8 cellular contexts compared by ENCODE assay signal in the genomic region with DNA sequence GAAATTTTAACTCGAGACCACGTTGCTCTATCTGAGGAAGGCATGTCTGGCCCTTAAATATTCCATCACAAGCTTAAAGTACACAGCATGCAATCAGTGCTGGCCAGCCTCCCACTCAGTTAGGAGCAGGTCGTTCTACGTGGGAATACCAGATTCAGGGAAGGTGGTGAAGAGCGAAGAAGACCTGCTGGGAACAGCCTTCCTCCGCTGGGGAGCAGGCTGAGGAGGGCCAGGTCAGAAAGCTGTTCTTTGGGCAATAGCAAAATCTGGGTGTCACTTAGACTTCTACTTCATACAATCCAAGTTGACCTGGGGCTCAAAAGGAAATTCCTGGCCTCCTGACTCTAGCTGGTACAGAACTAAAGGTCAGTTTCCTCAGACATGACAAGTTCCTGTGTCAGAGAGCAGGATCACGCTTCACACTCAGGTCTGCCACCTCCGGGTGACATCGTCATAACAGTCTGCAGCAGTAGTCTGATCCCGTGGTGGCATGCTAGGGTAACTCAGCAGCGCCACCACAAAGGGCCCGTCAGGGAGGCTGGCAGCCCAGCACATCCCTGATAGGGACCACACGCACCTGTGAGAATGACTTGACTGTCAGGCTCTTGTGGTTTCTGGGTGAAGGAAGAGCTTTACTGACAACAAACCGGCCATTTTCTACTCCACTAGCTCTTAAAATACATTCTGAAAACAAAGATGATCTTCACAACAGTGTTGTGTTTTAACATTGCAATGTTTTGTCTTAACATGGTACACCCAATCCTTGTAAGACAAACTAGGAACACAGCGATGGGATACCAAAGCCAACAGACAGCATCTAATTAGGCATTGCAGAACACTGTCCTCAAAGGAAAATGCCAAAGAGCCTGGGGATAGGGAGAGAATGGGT. TPM values are rescaled to one million over a fixed set of nuclear protein-coding genes. Genes with fewer than 3 reads are reported as not detected.
DNase-seq lines count a peak whose midpoint lies in the region; ATAC-seq and TF ChIP-seq lines count a peak whose summit lies in the region.

No MANE protein-coding gene starts in this region.

- no peaks in the 10 kb centered on the region for H3K9me3 ChIP-seq in heart left ventricle

- H3K27ac ChIP-seq in heart left ventricle: no peak overlapping the region

- H3K27me3 ChIP-seq in GM06990 (replicated peaks; ENCODE audit: control insufficient read depth, insufficient read depth, low read length) (no peaks in the 10 kb centered on the region), heart left ventricle (no peaks in the 10 kb centered on the region)

- ATAC-seq in GM21526 (IDR thresholded peaks at IDR 0.05; ENCODE audit: low FRiP score, unreplicated experiment): peak; percentile 92
- peak; percentile 40 to 85 (median 78) for ATAC-seq in heart left ventricle

- H3K4me1 ChIP-seq in heart left ventricle: peaks cover 0 to 6% (median 0%) of the 10 kb centered on the region in 12 donors

- intact Hi-C loops in heart left ventricle (cut with DNase I): no loop called here

- peak; percentile 62 for DNase-seq in GM06990 (ENCODE audit: extremely low read depth, insufficient read length)
- DNase-seq in HT-29 (ENCODE audit: low spot score): peak; percentile 88
- DNase-seq in activated CD4-positive, alpha-beta T cell treated with anti-CD3 and anti-CD28 coated beads for 48 hours: peak; percentile 81
- DNase-seq in heart left ventricle: peak in 2 of 5 donors; percentile 43 to 67
- peak; percentile 22 for DNase-seq in stimulated activated CD8-positive, alpha-beta memory T cell treated with anti-CD3 and anti-CD28 coated beads, Interleukin-4, amount 100 ng/mL, for 24 hours (ENCODE audit: low read depth)
- DNase-seq in NCI-H510A treated with DMSO at 0.1 percent for 48 hours (lab: John Stamatoyannopoulos, UW): no peak
- DNase-seq in GF-D8 (lab: John Stamatoyannopoulos, UW): no peak

- 61 to 70% (median 66%) methylated on average over 12 to 15 of the region's 15 CpGs for WGBS in heart left ventricle, 4 donors

- TF ChIP-seq CTCF in GM06990 (IDR thresholded peaks at IDR 0.05; ENCODE audit: insufficient read depth, low read length, poor library complexity, severe bottlenecking): peak; percentile 81
- TF ChIP-seq CTCF in heart left ventricle (IDR thresholded peaks at IDR 0.05): peak in 6 of 12 donors; percentile 17 to 41 (median 26)

- H3K4me3 ChIP-seq in GM06990 (replicated peaks; ENCODE audit: low read depth, low read length) (no peak overlapping the region), heart left ventricle (no peak overlapping the region)

- TF ChIP-seq POLR2A in heart left ventricle (IDR thresholded peaks at IDR 0.05): no peak

- H3K36me3 ChIP-seq in GM06990 (ENCODE audit: control insufficient read depth, insufficient read depth, low read length) (no peaks in the 10 kb centered on the region), heart left ventricle (peaks cover 0 to 26% (median 6%) of the 10 kb centered on the region in 9 donors)

RNA-seq across cellular contexts. Expression of gene NAPG, which starts 35.2 kb away (rescaled TPM):
- total RNA-seq in HT-29 (2014; rRNA removed; shearing (Covaris generic)): 20.2 TPM in 2 replicates
- 10 to 100 TPM; 26.7 to 46.3 (median 35.1) TPM for total RNA-seq in heart left ventricle
- 10 to 100 TPM; 12.7 to 28.5 TPM for polyA plus RNA-seq in heart left ventricle

RNA-seq across cellular contexts. Expression of gene APCDD1, which starts 36.2 kb away (rescaled TPM):
- not detected in 2 replicates for total RNA-seq in HT-29 (2014; rRNA removed; shearing (Covaris generic))
- total RNA-seq in heart left ventricle: 10 to 100 TPM in 7 of 9 donors, 1 to 10 TPM in 2; 7.5 to 65.4 (median 15.7) TPM
- polyA plus RNA-seq in heart left ventricle: 10 to 100 TPM; 10.4 to 23.6 TPM

Comparison
In these comparisons a context has a peak if more than half of its experiments do, and no peak if none do; other contexts are left out.
1. DNase-seq: peak in GM06990 (single experiment), HT-29 (single experiment), activated CD4-positive, alpha-beta T cell treated with anti-CD3 and anti-CD28 coated beads for 48 hours (single experiment) and stimulated activated CD8-positive, alpha-beta memory T cell treated with anti-CD3 and anti-CD28 coated beads, Interleukin-4, amount 100 ng/mL, for 24 hours (single experiment); none in NCI-H510A treated with DMSO at 0.1 percent for 48 hours (single experiment) and GF-D8 (single experiment).